1 cellular context compared by ENCODE assay signal in genomic region chr12:19665105-19665900, GRCh38.
TF ChIP-seq lines count a peak whose summit lies in the region.

No MANE protein-coding gene starts in this region.

TF ChIP-seq in IMR-90, 13 proteins besides CTCF, POLR2A, EP300 and RAD21:
- TF ChIP-seq MXI1 (IDR thresholded peaks at IDR 0.05; ENCODE audit: borderline replicate concordance, low read depth, low read length), result no peak
- no peak for TF ChIP-seq CHD1 (IDR thresholded peaks at IDR 0.05; ENCODE audit: low read depth, low read length)
- TF ChIP-seq MAZ (IDR thresholded peaks at IDR 0.05; ENCODE audit: borderline replicate concordance, low read depth, low read length), result no peak
- no peak for TF ChIP-seq BHLHE40 (IDR thresholded peaks at IDR 0.05; ENCODE audit: low read depth, low read length)
- no peak for TF ChIP-seq NFE2L2 (IDR thresholded peaks at IDR 0.05; ENCODE audit: low read depth, low read length)
- TF ChIP-seq, protein P1, sequence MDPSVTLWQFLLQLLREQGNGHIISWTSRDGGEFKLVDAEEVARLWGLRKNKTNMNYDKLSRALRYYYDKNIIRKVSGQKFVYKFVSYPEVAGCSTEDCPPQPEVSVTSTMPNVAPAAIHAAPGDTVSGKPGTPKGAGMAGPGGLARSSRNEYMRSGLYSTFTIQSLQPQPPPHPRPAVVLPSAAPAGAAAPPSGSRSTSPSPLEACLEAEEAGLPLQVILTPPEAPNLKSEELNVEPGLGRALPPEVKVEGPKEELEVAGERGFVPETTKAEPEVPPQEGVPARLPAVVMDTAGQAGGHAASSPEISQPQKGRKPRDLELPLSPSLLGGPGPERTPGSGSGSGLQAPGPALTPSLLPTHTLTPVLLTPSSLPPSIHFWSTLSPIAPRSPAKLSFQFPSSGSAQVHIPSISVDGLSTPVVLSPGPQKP (IDR thresholded peaks at IDR 0.05; ENCODE audit: borderline replicate concordance, low read depth, low read length), result no peak
- no peak for TF ChIP-seq RFX5 (IDR thresholded peaks at IDR 0.05; ENCODE audit: low read depth, low read length)
- TF ChIP-seq FOS (IDR thresholded peaks at IDR 0.05; ENCODE audit: low read depth, low read length), result no peak
- no peak for TF ChIP-seq CEBPB (IDR thresholded peaks at IDR 0.05; ENCODE audit: low read depth, low read length)
- no peak for TF ChIP-seq SMC3 (IDR thresholded peaks at IDR 0.05; ENCODE audit: low read depth, low read length)
- TF ChIP-seq, protein P2, sequence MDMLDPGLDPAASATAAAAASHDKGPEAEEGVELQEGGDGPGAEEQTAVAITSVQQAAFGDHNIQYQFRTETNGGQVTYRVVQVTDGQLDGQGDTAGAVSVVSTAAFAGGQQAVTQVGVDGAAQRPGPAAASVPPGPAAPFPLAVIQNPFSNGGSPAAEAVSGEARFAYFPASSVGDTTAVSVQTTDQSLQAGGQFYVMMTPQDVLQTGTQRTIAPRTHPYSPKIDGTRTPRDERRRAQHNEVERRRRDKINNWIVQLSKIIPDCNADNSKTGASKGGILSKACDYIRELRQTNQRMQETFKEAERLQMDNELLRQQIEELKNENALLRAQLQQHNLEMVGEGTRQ (IDR thresholded peaks at IDR 0.05; ENCODE audit: low read depth, low read length), result no peak
- TF ChIP-seq MAFK (IDR thresholded peaks at IDR 0.05; ENCODE audit: low read depth, low read length), result no peak
- no peak for TF ChIP-seq RCOR1 (IDR thresholded peaks at IDR 0.05; ENCODE audit: insufficient replicate concordance, low read length)
TF ChIP-seq in IMR-90: peak in this region for 0.
